In genomic region chr22:43110927-43111623, GRCh38 we compare ENCODE assay signal across 9 cellular contexts. TPM values are rescaled to one million over a fixed set of nuclear protein-coding genes. Genes with fewer than 3 reads are reported as not detected.
DNase-seq lines count a peak whose midpoint lies in the region; ATAC-seq, FAIRE-seq and TF ChIP-seq lines count a peak whose summit lies in the region.
"Had no signal": no experiment of that assay in that cellular context is flagged by ENCODE, and none has a peak within 500 bp of the region (broad histone marks: within the 10 kb centered on the region; RNA-seq: fewer than 3 reads in every experiment).

No MANE protein-coding gene starts in this region.

- peak overlapping the region; percentile 98 for H3K4me2 ChIP-seq in GM12878 (ENCODE audit: control insufficient read depth, insufficient read depth)

- DNase-seq in activated gamma-delta T cell treated with Interleukin-2 at 50 U/mL for 16 hours (peak; percentile 29), activated gamma-delta T cell (lab: John Stamatoyannopoulos, UW) (no peak), GM12878 (ENCODE audit: low read depth, low spot score) (no peak), left colon (peak; percentile 64 to 77), SHP77 treated with DMSO at 0.1 percent for 48 hours (lab: John Stamatoyannopoulos, UW) (no peak), H4 (ENCODE audit: low spot score) (no peak)
- peak; percentile 15 to 18 for DNase-seq in stimulated activated CD8-positive, alpha-beta memory T cell treated with anti-CD3 and anti-CD28 coated beads, Interleukin-15, amount 100 ng/mL, for 4 hours (ENCODE audit: low read depth in 2 of 2)

- no peaks in the 10 kb centered on the region for H4K20me1 ChIP-seq in GM12878 (ENCODE audit: control insufficient read depth, insufficient read depth)

- CTCF ChIA-PET in GM12878 (lab: Yijun Ruan, JAX): interaction anchor here (1.3 to 1.5 kb wide), 2 partner anchors 27 to 117 kb away, joined by 3 to 5 read pairs; no protein-coding TSS in a partner anchor

- peak; percentile 8; the same call in 1 of the 2 replicates for TF ChIP-seq POLR2A in GM12878 (IDR thresholded peaks at IDR 0.05; ENCODE audit: low read depth, low read length)

- TF ChIP-seq EP300 in GM12878 (IDR thresholded peaks at IDR 0.05; ENCODE audit: borderline replicate concordance in 1 of 2, control insufficient read depth in 1 of 2, low read depth in 2 of 2, low read length in 2 of 2): no peak

- BruUV-seq in GM12878 (replicated peaks; lab: Mats Ljungman, UMichigan): no TSS peak

- H3K27ac ChIP-seq in GM12878 (ENCODE audit: control insufficient read depth, insufficient read depth): no peak overlapping the region

- peaks cover 0 to 6% of the 10 kb centered on the region in 2 experiments; a peak in 3 of 4 replicates for H3K27me3 ChIP-seq in GM12878 (replicated peaks in 1 of 2; ENCODE audit: control insufficient read depth in 2 of 2, insufficient read depth in 2 of 2, low read length in 1 of 2)

- RAD21 ChIA-PET in GM12878 (lab: Charles Lee; ENCODE audit: unreplicated experiment): no interaction called here

- no peaks in the 10 kb centered on the region for H3K9me3 ChIP-seq in GM12878 (replicated peaks; ENCODE audit: control insufficient read depth, insufficient read depth, low read length)

- no peak for FAIRE-seq in GM12878 (lab: Jason Lieb, UNC)
- FAIRE-seq: islet of Langerhans had no signal

- peak overlapping the region; percentile 72; the same call in 1 of the 2 replicates for H3K4me3 ChIP-seq in GM12878

- H3K9ac ChIP-seq in GM12878 (ENCODE audit: control insufficient read depth, insufficient read depth, low read length): peak overlapping the region; percentile 56; the same call in 1 of the 2 replicates

- H3K36me3 ChIP-seq in GM12878 (ENCODE audit: control insufficient read depth in 2 of 2, insufficient read depth in 2 of 2, low read length in 1 of 2): no peaks in the 10 kb centered on the region

- peak overlapping the region; percentile 80 for H2AFZ ChIP-seq in GM12878 (ENCODE audit: control insufficient read depth, low read depth, low read length)

- WGBS in GM12878 (ENCODE audit: insufficient coverage, insufficient replicate concordance, low lambda C conversion rate, missing lambda C conversion rate): 2% methylated on average over 82 of the region's 86 CpGs

- TF ChIP-seq CTCF in GM12878 (IDR thresholded peaks at IDR 0.05 in 2 of 3, conservative IDR thresholded peaks at IDR 0.05 in 1 of 3; ENCODE audit: control insufficient read depth in 2 of 3, extremely low read depth in 1 of 3, insufficient read depth in 1 of 3, low read depth in 3 of 3, low read length in 3 of 3): 0 out of 6 replicates have a peak, but pooled peaks of 1 of the 3 experiments have one; percentile 6

- intact Hi-C loops in GM12878 (cut with micrococcal nuclease; ENCODE audit: unreplicated experiment) (no loop called here), left colon (cut with DNase I, micrococcal nuclease) (no loop called here)

- TF ChIP-seq RAD21 in GM12878 (IDR thresholded peaks at IDR 0.05; ENCODE audit: insufficient read depth, low read depth, low read length): no peak

- ATAC-seq in SK-N-SH treated with all-trans-retinoic acid at 6 μM for 48 hours: peak; percentile 34
- ATAC-seq in GM12878: peak; percentile 72
- ATAC-seq in left colon: peak; percentile 69

- peaks cover 16% of the 10 kb centered on the region for H3K4me1 ChIP-seq in GM12878 (ENCODE audit: control insufficient read depth, insufficient read depth, low read length)

- H3K79me2 ChIP-seq in GM12878 (ENCODE audit: control insufficient read depth, insufficient read depth, low read length): no peaks in the 10 kb centered on the region

- SMC1A ChIA-PET in GM12878 (lab: Charles Lee; ENCODE audit: uncharacterized antibody, unreplicated experiment): no interaction called here

- POLR2A ChIA-PET in GM12878 (lab: Charles Lee): interaction anchor here (1.6 kb wide), 1 partner anchor 11 kb away, joined by 3 read pairs; no protein-coding TSS in a partner anchor

- in situ Hi-C loops in GM12878 (cut with MboI): no loop called here

RNA-seq across cellular contexts. Expression of gene BIK, which starts 0.5 kb away (rescaled TPM):
- not detected in 2 replicates for total RNA-seq in GM12878 (2013; cell fraction: nucleolus; rRNA removed)
- total RNA-seq in GM12878 (2014; rRNA removed) (9.8 and 10.5 TPM in 2 replicates), GM12878 (2014; rRNA removed; fragmentation: Illumina TruSeq; extraction: Trizol) (2.7 TPM in 2 replicates), GM12878 (2021) (6.3 and 8.0 TPM in 2 replicates), left colon (10 to 100 TPM; 22.6 to 23.0 TPM)
- polyA plus RNA-seq in GM12878 (2011; ENCODE audit: low read depth): 2.3 TPM
- polyA plus RNA-seq in GM12878 (2011; rRNA removed) (0.16 and 0.33 TPM in 2 replicates), GM12878 (2014; fragmentation: Illumina TruSeq; extraction: Trizol) (1.6 TPM in 1 of 2 replicates, not detected in the other), GM12878 (2014; fragmentation: Nextera tagmentation; extraction: Ambion mirVana) (1 to 10 TPM; 1.4 to 1.5 TPM), GM12878 (2014; rRNA removed) (7.5 TPM in 2 replicates), GM12878 (2016; fragmentation: Nextera tagmentation; extraction: Ambion mirVana) (1 to 10 TPM; 5.1 to 5.6 TPM)
- polyA plus RNA-seq in GM12878 (2011; cell fraction: cytosol; rRNA removed): 1.0 and 1.1 TPM in 2 replicates
- 0.70 and 1.0 TPM in 2 replicates for polyA plus RNA-seq in GM12878 (2011; cell fraction: nucleus; rRNA removed)
- 2.5 and 3.6 TPM in 2 replicates for polyA plus RNA-seq in GM12878 (2012)
- polyA minus RNA-seq in GM12878 (2011; rRNA and poly(A)+ RNA removed): not detected in 2 replicates
- not detected in 2 replicates for polyA minus RNA-seq in GM12878 (2011; cell fraction: cytosol; rRNA and poly(A)+ RNA removed)
- not detected in 2 replicates for polyA minus RNA-seq in GM12878 (2011; cell fraction: nucleus; rRNA and poly(A)+ RNA removed)
- 0.45 TPM in 1 of 2 replicates, not detected in the other for total RNA-seq in H4 (2014; rRNA removed; shearing (Covaris generic))

RNA-seq across cellular contexts. Expression of gene TTLL1, which starts 21.9 kb away (rescaled TPM):
- total RNA-seq in GM12878 (2013; cell fraction: nucleolus; rRNA removed): 2.4 and 2.7 TPM in 2 replicates
- total RNA-seq in GM12878 (2014; rRNA removed) (2.8 and 3.4 TPM in 2 replicates), GM12878 (2014; rRNA removed; fragmentation: Illumina TruSeq; extraction: Trizol) (3.7 and 3.8 TPM in 2 replicates), GM12878 (2021) (2.6 and 3.5 TPM in 2 replicates), left colon (1 to 10 TPM; 2.1 to 3.2 TPM)
- 2.8 TPM for polyA plus RNA-seq in GM12878 (2011; ENCODE audit: low read depth)
- polyA plus RNA-seq in GM12878 (2011; rRNA removed) (2.2 TPM in 2 replicates), GM12878 (2014; fragmentation: Illumina TruSeq; extraction: Trizol) (4.8 and 5.6 TPM in 2 replicates), GM12878 (2014; fragmentation: Nextera tagmentation; extraction: Ambion mirVana) (under 1 TPM; 0.39 to 0.80 TPM), GM12878 (2014; rRNA removed) (4.5 and 4.9 TPM in 2 replicates), GM12878 (2016; fragmentation: Nextera tagmentation; extraction: Ambion mirVana) (1 to 10 TPM; 3.9 to 4.4 TPM)
- polyA plus RNA-seq in GM12878 (2011; cell fraction: cytosol; rRNA removed): 2.9 and 3.4 TPM in 2 replicates
- 1.7 TPM in 2 replicates for polyA plus RNA-seq in GM12878 (2011; cell fraction: nucleus; rRNA removed)
- polyA plus RNA-seq in GM12878 (2012): 3.8 TPM in 2 replicates
- polyA minus RNA-seq in GM12878 (2011; rRNA and poly(A)+ RNA removed): 2.5 and 3.7 TPM in 2 replicates
- polyA minus RNA-seq in GM12878 (2011; cell fraction: cytosol; rRNA and poly(A)+ RNA removed): 1.4 TPM in 1 of 2 replicates, not detected in the other
- polyA minus RNA-seq in GM12878 (2011; cell fraction: nucleus; rRNA and poly(A)+ RNA removed): 0.24 TPM in 1 of 2 replicates, not detected in the other
- 3.5 and 7.1 TPM in 2 replicates for total RNA-seq in H4 (2014; rRNA removed; shearing (Covaris generic))

RNA-seq across cellular contexts. Expression of gene MCAT, which starts 32.1 kb away (rescaled TPM):
- 32.5 and 52.1 TPM in 2 replicates for total RNA-seq in GM12878 (2013; cell fraction: nucleolus; rRNA removed)
- 20.6 and 22.3 TPM in 2 replicates for total RNA-seq in GM12878 (2014; rRNA removed)
- total RNA-seq in GM12878 (2014; rRNA removed; fragmentation: Illumina TruSeq; extraction: Trizol): 9.9 and 11.8 TPM in 2 replicates
- total RNA-seq in GM12878 (2021): 26.2 and 26.5 TPM in 2 replicates
- polyA plus RNA-seq in GM12878 (2011; ENCODE audit: low read depth): 4.2 TPM
- 12.1 and 16.5 TPM in 2 replicates for polyA plus RNA-seq in GM12878 (2011; rRNA removed)
- 22.5 and 34.9 TPM in 2 replicates for polyA plus RNA-seq in GM12878 (2011; cell fraction: cytosol; rRNA removed)
- 15.9 and 25.4 TPM in 2 replicates for polyA plus RNA-seq in GM12878 (2011; cell fraction: nucleus; rRNA removed)
- polyA plus RNA-seq in GM12878 (2012): 10.8 and 11.2 TPM in 2 replicates
- 5.3 and 11.9 TPM in 2 replicates for polyA plus RNA-seq in GM12878 (2014; fragmentation: Illumina TruSeq; extraction: Trizol)
- 10 to 100 TPM in 1 of 2 experiments, 1 to 10 TPM in 1; 3.6 to 10.8 TPM for polyA plus RNA-seq in GM12878 (2014; fragmentation: Nextera tagmentation; extraction: Ambion mirVana)
- polyA plus RNA-seq in GM12878 (2014; rRNA removed): 29.1 and 30.8 TPM in 2 replicates
- polyA plus RNA-seq in GM12878 (2016; fragmentation: Nextera tagmentation; extraction: Ambion mirVana): 10 to 100 TPM; 22.1 to 26.4 TPM
- 10.9 and 19.5 TPM in 2 replicates for polyA minus RNA-seq in GM12878 (2011; rRNA and poly(A)+ RNA removed)
- 7.1 and 9.0 TPM in 2 replicates for polyA minus RNA-seq in GM12878 (2011; cell fraction: cytosol; rRNA and poly(A)+ RNA removed)
- 5.9 and 15.7 TPM in 2 replicates for polyA minus RNA-seq in GM12878 (2011; cell fraction: nucleus; rRNA and poly(A)+ RNA removed)
- 10 to 100 TPM; 15.2 to 19.7 TPM for total RNA-seq in left colon
- total RNA-seq in H4 (2014; rRNA removed; shearing (Covaris generic)): 14.6 and 16.5 TPM in 2 replicates

RNA-seq across cellular contexts. Expression of gene TSPO, which starts 40.3 kb away (rescaled TPM):
- 4.2 and 6.8 TPM in 2 replicates for total RNA-seq in GM12878 (2013; cell fraction: nucleolus; rRNA removed)
- total RNA-seq in GM12878 (2014; rRNA removed): 41.3 and 50.5 TPM in 2 replicates
- total RNA-seq in GM12878 (2014; rRNA removed; fragmentation: Illumina TruSeq; extraction: Trizol): 4.9 and 6.6 TPM in 2 replicates
- total RNA-seq in GM12878 (2021): 25.8 and 31.6 TPM in 2 replicates
- polyA plus RNA-seq in GM12878 (2011; ENCODE audit: low read depth): 6.8 TPM
- 6.1 and 11.7 TPM in 2 replicates for polyA plus RNA-seq in GM12878 (2011; rRNA removed)
- 23.6 and 34.9 TPM in 2 replicates for polyA plus RNA-seq in GM12878 (2011; cell fraction: cytosol; rRNA removed)
- 19.5 and 31.3 TPM in 2 replicates for polyA plus RNA-seq in GM12878 (2011; cell fraction: nucleus; rRNA removed)
- 14.1 and 30.7 TPM in 2 replicates for polyA plus RNA-seq in GM12878 (2012)
- polyA plus RNA-seq in GM12878 (2014; fragmentation: Illumina TruSeq; extraction: Trizol): 1.4 TPM in 1 of 2 replicates, not detected in the other
- polyA plus RNA-seq in GM12878 (2014; fragmentation: Nextera tagmentation; extraction: Ambion mirVana): 1 to 10 TPM; 1.8 to 3.4 TPM
- 41.1 and 46.8 TPM in 2 replicates for polyA plus RNA-seq in GM12878 (2014; rRNA removed)
- 10 to 100 TPM; 27.1 to 30.8 TPM for polyA plus RNA-seq in GM12878 (2016; fragmentation: Nextera tagmentation; extraction: Ambion mirVana)
- polyA minus RNA-seq in GM12878 (2011; rRNA and poly(A)+ RNA removed): 1.7 and 11.1 TPM in 2 replicates
- 3.7 and 5.5 TPM in 2 replicates for polyA minus RNA-seq in GM12878 (2011; cell fraction: cytosol; rRNA and poly(A)+ RNA removed)
- polyA minus RNA-seq in GM12878 (2011; cell fraction: nucleus; rRNA and poly(A)+ RNA removed): 3.1 and 6.0 TPM in 2 replicates
- 100 to 1,000 TPM; 250 to 259 TPM for total RNA-seq in left colon
- total RNA-seq in H4 (2014; rRNA removed; shearing (Covaris generic)): 187 and 269 TPM in 2 replicates

Comparison
In these comparisons a context has a peak if more than half of its experiments do, and no peak if none do; other contexts are left out.
1. DNase-seq: peak in activated gamma-delta T cell treated with Interleukin-2 at 50 U/mL for 16 hours (single experiment), left colon (2 of 2) and stimulated activated CD8-positive, alpha-beta memory T cell treated with anti-CD3 and anti-CD28 coated beads, Interleukin-15, amount 100 ng/mL, for 4 hours (2 of 2); none in activated gamma-delta T cell (single experiment), GM12878 (single experiment), SHP77 treated with DMSO at 0.1 percent for 48 hours (single experiment) and H4 (single experiment).
2. Peak in every context shown above with its lines, with median percentiles within 50 percentile points of each other: ATAC-seq.